19 cellular contexts compared by ENCODE assay signal in genomic region chr12:102421801-102422583, GRCh38. TPM values are rescaled to one million over a fixed set of nuclear protein-coding genes. Genes with fewer than 3 reads are reported as not detected.
DNase-seq lines count a peak whose midpoint lies in the region; ATAC-seq, FAIRE-seq and TF ChIP-seq lines count a peak whose summit lies in the region.
"Had no signal": no experiment of that assay in that cellular context is flagged by ENCODE, and none has a peak within 500 bp of the region (broad histone marks: within the 10 kb centered on the region; RNA-seq: fewer than 3 reads in every experiment).

No MANE protein-coding gene starts in this region.

- H3K9ac ChIP-seq in liver (ENCODE audit: low read depth in 1 of 2, low read length in 2 of 2): no peak overlapping the region
- no peak overlapping the region for H3K9ac ChIP-seq in HepG2 (ENCODE audit: insufficient read depth, low read depth, low read length)
- H3K9ac ChIP-seq in MM.1S (ENCODE audit: low read length): no peak overlapping the region
- H3K9ac ChIP-seq in GM12878 (ENCODE audit: control insufficient read depth, insufficient read depth, low read length): no peak overlapping the region
- no peak overlapping the region for H3K9ac ChIP-seq in subcutaneous abdominal adipose tissue (ENCODE audit: low read length in 5 of 5)

- no peak for TF ChIP-seq RAD21 in liver (IDR thresholded peaks at IDR 0.05)
- no peak for TF ChIP-seq RAD21 in HepG2 (CRISPR knock-in tag; IDR thresholded peaks at IDR 0.05)
- TF ChIP-seq RAD21 in GM12878 (IDR thresholded peaks at IDR 0.05; ENCODE audit: insufficient read depth, low read depth, low read length): no peak

- CTCF ChIA-PET in HepG2 (lab: Yijun Ruan, JAX; ENCODE audit: low intra/inter-chr PET ratio, low total read pairs) (no interaction called here), GM12878 (lab: Yijun Ruan, JAX) (interaction anchor here (0.8 to 1.1 kb wide), 4 partner anchors 8 to 229 kb away, joined by 3 to 4 read pairs (median 3); no protein-coding TSS in a partner anchor)

- H3K4me2 ChIP-seq in HepG2 (ENCODE audit: low read depth, low read length) (no peak overlapping the region), MM.1S (ENCODE audit: low read depth, low read length) (peak overlapping the region; percentile 33), GM12878 (ENCODE audit: control insufficient read depth, insufficient read depth) (no peak overlapping the region)
- H3K4me2 ChIP-seq: smooth muscle cell had no signal

- TF ChIP-seq POLR2A in HepG2 (IDR thresholded peaks at IDR 0.05; ENCODE audit: insufficient read depth in 1 of 2, low read depth in 2 of 2, low read length in 2 of 2) (no peak), GM12878 (IDR thresholded peaks at IDR 0.05; ENCODE audit: low read depth, low read length) (no peak), upper lobe of left lung (IDR thresholded peaks at IDR 0.05) (no peak)

- H3K79me2 ChIP-seq in HepG2 (ENCODE audit: insufficient read depth, low read length): no peaks in the 10 kb centered on the region
- H3K79me2 ChIP-seq in MM.1S (ENCODE audit: low read length): no peaks in the 10 kb centered on the region
- H3K79me2 ChIP-seq in GM12878 (ENCODE audit: control insufficient read depth, insufficient read depth, low read length): no peaks in the 10 kb centered on the region

- no peak overlapping the region for H3K4me3 ChIP-seq in liver (ENCODE audit: low read depth in 1 of 3, low read length in 3 of 3)
- H3K4me3 ChIP-seq in HepG2 (replicated peaks in 1 of 3; ENCODE audit: insufficient read depth in 1 of 3, low read depth in 2 of 3, low read length in 3 of 3): no peak overlapping the region
- no peak overlapping the region for H3K4me3 ChIP-seq in MM.1S (ENCODE audit: low read length)
- H3K4me3 ChIP-seq in GM12878: no peak overlapping the region
- no peak overlapping the region for H3K4me3 ChIP-seq in subcutaneous abdominal adipose tissue (ENCODE audit: low read depth in 1 of 5, low read length in 5 of 5)
- no peak overlapping the region for H3K4me3 ChIP-seq in upper lobe of left lung
- H3K4me3 ChIP-seq: psoas muscle, smooth muscle cell, thyroid gland had no signal

- H3F3A ChIP-seq in MM.1S (ENCODE audit: insufficient read depth, low read length): 0 out of 2 replicates have a peak, but pooled peaks cover 5% of the 10 kb centered on the region

- H3K27me3 ChIP-seq in liver (ENCODE audit: control insufficient read depth in 4 of 4, insufficient read depth in 4 of 4, low read length in 3 of 4) (no peaks in the 10 kb centered on the region), HepG2 (ENCODE audit: control insufficient read depth in 1 of 2, insufficient read depth in 2 of 2, low read length in 2 of 2) (no peaks in the 10 kb centered on the region), MM.1S (replicated peaks; ENCODE audit: insufficient read depth, low read length) (no peaks in the 10 kb centered on the region), GM12878 (replicated peaks in 1 of 2; ENCODE audit: control insufficient read depth in 2 of 2, insufficient read depth in 2 of 2, low read length in 1 of 2) (no peaks in the 10 kb centered on the region), subcutaneous abdominal adipose tissue (ENCODE audit: control insufficient read depth in 5 of 5, insufficient read depth in 4 of 5, low read length in 5 of 5) (no peaks in the 10 kb centered on the region), upper lobe of left lung (no peaks in the 10 kb centered on the region)
- H3K27me3 ChIP-seq: thyroid gland had no signal

- H3K4me1 ChIP-seq in liver (ENCODE audit: control insufficient read depth in 4 of 4, insufficient read depth in 4 of 4, low read length in 3 of 4) (peaks cover 5 to 39% (median 29%) of the 10 kb centered on the region in 4 donors), HepG2 (ENCODE audit: insufficient read depth, low read length) (peaks cover 30% of the 10 kb centered on the region), MM.1S (ENCODE audit: low read length) (peaks cover 15% of the 10 kb centered on the region), GM12878 (ENCODE audit: control insufficient read depth, insufficient read depth, low read length) (no peaks in the 10 kb centered on the region), subcutaneous abdominal adipose tissue (ENCODE audit: control insufficient read depth in 5 of 5, insufficient read depth in 5 of 5, low read length in 5 of 5) (peaks cover 0 to 39% (median 27%) of the 10 kb centered on the region in 5 donors), upper lobe of left lung (no peaks in the 10 kb centered on the region)
- H3K4me1 ChIP-seq: Caco-2 had no signal

- TF ChIP-seq EP300 in HepG2 (IDR thresholded peaks at IDR 0.05; ENCODE audit: low read depth in 2 of 2, low read length in 2 of 2) (no peak; a peak in 1 of 4 replicates), HepG2 (CRISPR knock-in tag; IDR thresholded peaks at IDR 0.05; ENCODE audit: borderline replicate concordance) (no peak), GM12878 (IDR thresholded peaks at IDR 0.05; ENCODE audit: borderline replicate concordance in 1 of 2, control insufficient read depth in 1 of 2, low read depth in 2 of 2, low read length in 2 of 2) (no peak), upper lobe of left lung (IDR thresholded peaks at IDR 0.05) (no peak)

- BruUV-seq in HepG2 (replicated peaks; lab: Mats Ljungman, UMichigan): no TSS peak
- BruUV-seq in GM12878 (replicated peaks; lab: Mats Ljungman, UMichigan): no TSS peak

- H2AFZ ChIP-seq in HepG2 (ENCODE audit: low read length): no peak overlapping the region
- no peak overlapping the region for H2AFZ ChIP-seq in MM.1S (ENCODE audit: low read length)
- no peak overlapping the region for H2AFZ ChIP-seq in GM12878 (ENCODE audit: control insufficient read depth, low read depth, low read length)

- H4K20me1 ChIP-seq in HepG2 (ENCODE audit: insufficient read depth, low read length): no peaks in the 10 kb centered on the region
- no peaks in the 10 kb centered on the region for H4K20me1 ChIP-seq in MM.1S (ENCODE audit: insufficient read depth, low read length)
- H4K20me1 ChIP-seq in GM12878 (ENCODE audit: control insufficient read depth, insufficient read depth): no peaks in the 10 kb centered on the region; the same call in 1 of the 2 replicates

- in situ Hi-C loops in HepG2 (cut with HindIII; ENCODE audit: extremely low pct_ligation_motif_present, low pct_unique_long_range_greater_than_20kb) (no loop called here), GM12878 (cut with MboI) (no loop called here)

- SMC1A ChIA-PET in GM12878 (lab: Charles Lee; ENCODE audit: uncharacterized antibody, unreplicated experiment): interaction anchor here (0.7 to 1.4 kb wide), 4 partner anchors 9 to 48 kb away, joined by 3 to 5 read pairs (median 4); no protein-coding TSS in a partner anchor

- WGBS in liver: 64% methylated on average over 5 of the region's 5 CpGs
- 2% methylated on average over 5 of the region's 5 CpGs for WGBS in HepG2 (ENCODE audit: low lambda C conversion rate)
- WGBS in GM12878 (ENCODE audit: insufficient coverage, insufficient replicate concordance, low lambda C conversion rate, missing lambda C conversion rate): 29% methylated on average over 5 of the region's 5 CpGs
- 64 to 69% methylated on average over 5 of the region's 5 CpGs for WGBS in upper lobe of left lung, 2 donors

- H3K36me3 ChIP-seq in liver (ENCODE audit: control insufficient read depth in 4 of 4, insufficient read depth in 3 of 4, low read depth in 1 of 4, low read length in 3 of 4): peaks cover 0 to 19% (median 14%) of the 10 kb centered on the region in 4 donors
- H3K36me3 ChIP-seq in HepG2 (replicated peaks in 1 of 2; ENCODE audit: control insufficient read depth in 1 of 2, insufficient read depth in 2 of 2, low read length in 2 of 2): no peaks in the 10 kb centered on the region
- H3K36me3 ChIP-seq in MM.1S (replicated peaks; ENCODE audit: insufficient read depth, low read length): no peaks in the 10 kb centered on the region
- H3K36me3 ChIP-seq in GM12878 (ENCODE audit: control insufficient read depth in 2 of 2, insufficient read depth in 2 of 2, low read length in 1 of 2): no peaks in the 10 kb centered on the region; a peak in 1 of 4 replicates
- peaks cover 12 to 21% (median 18%) of the 10 kb centered on the region in 5 donors for H3K36me3 ChIP-seq in subcutaneous abdominal adipose tissue (ENCODE audit: control insufficient read depth in 5 of 5, insufficient read depth in 5 of 5, low read length in 5 of 5)
- H3K36me3 ChIP-seq in upper lobe of left lung: no peaks in the 10 kb centered on the region
- H3K36me3 ChIP-seq: thyroid gland had no signal

- H3K9me3 ChIP-seq in liver (ENCODE audit: control insufficient read depth in 4 of 4, low read length in 3 of 4) (no peaks in the 10 kb centered on the region), HepG2 (ENCODE audit: low read length) (no peaks in the 10 kb centered on the region), MM.1S (replicated peaks; ENCODE audit: insufficient read depth, low read length) (no peaks in the 10 kb centered on the region), GM12878 (replicated peaks; ENCODE audit: control insufficient read depth, insufficient read depth, low read length) (no peaks in the 10 kb centered on the region), subcutaneous abdominal adipose tissue (ENCODE audit: control insufficient read depth in 5 of 5, low read length in 5 of 5) (no peaks in the 10 kb centered on the region), upper lobe of left lung (no peaks in the 10 kb centered on the region)
- H3K9me3 ChIP-seq: Caco-2, psoas muscle, thyroid gland had no signal

- POLR2A ChIA-PET in HepG2 (lab: Yijun Ruan, JAX): no interaction called here
- POLR2A ChIA-PET in GM12878 (lab: Charles Lee): interaction anchor here (1.1 kb wide), 1 partner anchor 10 kb away, joined by 4 read pairs; no protein-coding TSS in a partner anchor

- no peak for TF ChIP-seq CTCF in liver (IDR thresholded peaks at IDR 0.05; ENCODE audit: low read depth, low read length, missing input control)
- TF ChIP-seq CTCF in HepG2 (CRISPR knock-in tag; IDR thresholded peaks at IDR 0.05): no peak
- TF ChIP-seq CTCF in MM.1S (IDR thresholded peaks at IDR 0.05; ENCODE audit: low read length): no peak
- TF ChIP-seq CTCF in GM12878 (IDR thresholded peaks at IDR 0.05 in 2 of 3, conservative IDR thresholded peaks at IDR 0.05 in 1 of 3; ENCODE audit: control insufficient read depth in 2 of 3, extremely low read depth in 1 of 3, insufficient read depth in 1 of 3, low read depth in 3 of 3, low read length in 3 of 3): no peak
- no peak for TF ChIP-seq CTCF in upper lobe of left lung (IDR thresholded peaks at IDR 0.05)

- RAD21 ChIA-PET in GM12878 (lab: Charles Lee; ENCODE audit: unreplicated experiment): interaction anchor here (0.9 to 1.2 kb wide), 2 partner anchors 319 to 339 kb away, joined by 3 read pairs; no protein-coding TSS in a partner anchor

- intact Hi-C loops in HepG2 (cut with micrococcal nuclease; ENCODE audit: unreplicated experiment): no loop called here
- intact Hi-C loops in GM12878 (cut with micrococcal nuclease; ENCODE audit: unreplicated experiment): no loop called here

- ATAC-seq in HepG2 (no peak), GM12878 (peak; percentile 64), upper lobe of left lung (ENCODE audit: low FRiP score in 2 of 2) (no peak), HG03039 (IDR thresholded peaks at IDR 0.05; ENCODE audit: unreplicated experiment) (no peak)
- ATAC-seq: activated CD4-positive, CD25-positive, alpha-beta regulatory T cell treated with anti-CD3 and anti-CD28 coated beads, Interleukin-2, amount 50 U/mL, for 24 hours; psoas muscle; Right ventricle myocardium inferior had no signal

- no peaks in the 10 kb centered on the region for H3K9me2 ChIP-seq in MM.1S (replicated peaks; ENCODE audit: insufficient read depth, low read length)

- DNase-seq in HepG2 (ENCODE audit: low spot score) (no peak), MM.1S (peak; percentile 54), GM12878 (ENCODE audit: low read depth, low spot score) (no peak), upper lobe of left lung (no peak), NCI-H2227 treated with DMSO at 0.1 percent for 48 hours (lab: John Stamatoyannopoulos, UW) (no peak)
- DNase-seq: Caco-2, endodermal cell, hippocampal formation, NCI-H2171 treated with DMSO at 0.1 percent for 48 hours, psoas muscle, thyroid gland had no signal

- FAIRE-seq in HepG2 (lab: Jason Lieb, UNC): no peak
- no peak for FAIRE-seq in GM12878 (lab: Jason Lieb, UNC)
- FAIRE-seq: G401.6 had no signal

- H3K27ac ChIP-seq in liver (ENCODE audit: low read depth in 1 of 2, low read length in 2 of 2) (no peak overlapping the region), HepG2 (ENCODE audit: extremely low read length, insufficient read depth, low read length) (no peak overlapping the region), MM.1S (ENCODE audit: low read length) (peak overlapping the region; percentile 16; the same call in 1 of the 2 replicates), GM12878 (ENCODE audit: control insufficient read depth, insufficient read depth) (no peak overlapping the region), subcutaneous abdominal adipose tissue (ENCODE audit: low read depth, low read length) (peak overlapping the region; percentile 39), upper lobe of left lung (no peak overlapping the region)
- H3K27ac ChIP-seq: psoas muscle, thyroid gland had no signal

RNA-seq across cellular contexts. Expression of gene IGF1, which starts 58.4 kb away (rescaled TPM):
- 10 to 100 TPM in 1 of 2 donors, under 1 TPM in 1; 0.61 to 42.8 TPM for total RNA-seq in liver
- 100 to 1,000 TPM in 1 of 2 donors, 10 to 100 TPM in 1; 23.7 to 118 TPM for polyA plus RNA-seq in liver
- not detected in 2 replicates for total RNA-seq in HepG2 (2016; rRNA removed; fragmentation: Illumina TruSeq; extraction: Trizol)
- total RNA-seq in HepG2 (2016; cell fraction: cytosol; rRNA removed; fragmentation: Illumina TruSeq; extraction: Trizol; ENCODE audit: low read depth): not detected in 2 replicates
- not detected in 2 replicates for total RNA-seq in HepG2 (2016; cell fraction: insoluble cytoplasmic fraction; rRNA removed; fragmentation: Illumina TruSeq; extraction: Trizol)
- not detected in 2 replicates for total RNA-seq in HepG2 (2016; cell fraction: membrane; rRNA removed; fragmentation: Illumina TruSeq; extraction: Trizol)
- not detected in 2 replicates for total RNA-seq in HepG2 (2016; cell fraction: nucleus; rRNA removed; fragmentation: Illumina TruSeq; extraction: Trizol)
- not detected in 2 replicates for polyA plus RNA-seq in HepG2 (2011; rRNA removed)
- polyA plus RNA-seq in HepG2 (2011; cell fraction: cytosol; rRNA removed): not detected in 2 replicates
- polyA plus RNA-seq in HepG2 (2011; cell fraction: nucleus; rRNA removed): not detected in 2 replicates
- polyA plus RNA-seq in HepG2 (2012): not detected in 2 replicates
- not detected in 2 replicates for polyA plus RNA-seq in HepG2 (2016; cell fraction: cytosol; fragmentation: Illumina TruSeq; extraction: Trizol; ENCODE audit: low read depth)
- not detected in 2 replicates for polyA plus RNA-seq in HepG2 (2016; cell fraction: insoluble cytoplasmic fraction; fragmentation: Illumina TruSeq; extraction: Trizol; ENCODE audit: low read depth)
- polyA plus RNA-seq in HepG2 (2016; cell fraction: membrane; fragmentation: Illumina TruSeq; extraction: Trizol; ENCODE audit: low read depth): not detected in 2 replicates
- polyA plus RNA-seq in HepG2 (2016; cell fraction: nucleus; fragmentation: Illumina TruSeq; extraction: Trizol; ENCODE audit: insufficient read depth, low read depth): not detected in 2 replicates
- not detected in 2 replicates for polyA minus RNA-seq in HepG2 (2011; rRNA and poly(A)+ RNA removed; ENCODE audit: low replicate concordance)
- polyA minus RNA-seq in HepG2 (2011; cell fraction: cytosol; rRNA and poly(A)+ RNA removed): not detected in 2 replicates
- not detected in 2 replicates for polyA minus RNA-seq in HepG2 (2011; cell fraction: nucleus; rRNA and poly(A)+ RNA removed)
- 21.3 and 22.3 TPM in 2 replicates for total RNA-seq in GM12878 (2013; cell fraction: nucleolus; rRNA removed)
- total RNA-seq in GM12878 (2014; rRNA removed): 2.4 and 2.6 TPM in 2 replicates
- total RNA-seq in GM12878 (2014; rRNA removed; fragmentation: Illumina TruSeq; extraction: Trizol): 2.8 and 2.9 TPM in 2 replicates
- total RNA-seq in GM12878 (2021): 3.2 and 3.4 TPM in 2 replicates
- polyA plus RNA-seq in GM12878 (2011; ENCODE audit: low read depth): 6.5 TPM
- 7.9 and 10.2 TPM in 2 replicates for polyA plus RNA-seq in GM12878 (2011; rRNA removed)
- polyA plus RNA-seq in GM12878 (2011; cell fraction: cytosol; rRNA removed): 10.8 and 11.8 TPM in 2 replicates
- polyA plus RNA-seq in GM12878 (2011; cell fraction: nucleus; rRNA removed): 3.6 and 4.2 TPM in 2 replicates
- 7.5 and 9.8 TPM in 2 replicates for polyA plus RNA-seq in GM12878 (2012)
- polyA plus RNA-seq in GM12878 (2014; fragmentation: Illumina TruSeq; extraction: Trizol): 2.7 and 3.7 TPM in 2 replicates
- polyA plus RNA-seq in GM12878 (2014; fragmentation: Nextera tagmentation; extraction: Ambion mirVana): 1 to 10 TPM; 6.2 to 9.2 TPM
- 1.8 and 2.5 TPM in 2 replicates for polyA plus RNA-seq in GM12878 (2014; rRNA removed)
- polyA plus RNA-seq in GM12878 (2016; fragmentation: Nextera tagmentation; extraction: Ambion mirVana): 1 to 10 TPM; 2.6 to 4.9 TPM
- 5.2 and 11.5 TPM in 2 replicates for polyA minus RNA-seq in GM12878 (2011; rRNA and poly(A)+ RNA removed)
- 1.3 and 3.1 TPM in 2 replicates for polyA minus RNA-seq in GM12878 (2011; cell fraction: cytosol; rRNA and poly(A)+ RNA removed)
- 3.9 and 8.5 TPM in 2 replicates for polyA minus RNA-seq in GM12878 (2011; cell fraction: nucleus; rRNA and poly(A)+ RNA removed)
- total RNA-seq in upper lobe of left lung: 10 to 100 TPM in 2 of 6 donors, 1 to 10 TPM in 4; 1.0 to 23.9 (median 5.0) TPM
- total RNA-seq: endodermal cell had no signal
- polyA plus RNA-seq: neural cell had no signal

Comparison
In these comparisons a context has a peak if more than half of its experiments do, and no peak if none do; other contexts are left out.
1. H3K27ac ChIP-seq: peak in MM.1S (single experiment) and subcutaneous abdominal adipose tissue (single experiment); none in liver (0 of 2), HepG2 (single experiment), GM12878 (single experiment) and upper lobe of left lung (0 of 4).